13 cellular contexts compared by ENCODE assay signal in genomic region chr3:52633786-52634185, GRCh38.
"Had no signal": no experiment of that assay in that cellular context is flagged by ENCODE, and none has a peak within 500 bp of the region (broad histone marks: within the 10 kb centered on the region; RNA-seq: fewer than 3 reads in every experiment).

No MANE protein-coding gene starts in this region.

- H3K4me1 ChIP-seq: ascending aorta, prostate gland, sigmoid colon, stomach, testis, upper lobe of left lung had no signal

- H3K27me3 ChIP-seq: ascending aorta, sigmoid colon, stomach, testis, upper lobe of left lung had no signal

- H3K9me3 ChIP-seq: ascending aorta, prostate gland, sigmoid colon, stomach, testis, upper lobe of left lung had no signal

- H3K27ac ChIP-seq: ascending aorta, prostate gland, sigmoid colon, stomach, testis, upper lobe of left lung had no signal

- H3K4me3 ChIP-seq: ascending aorta, prostate gland, sigmoid colon, stomach, testis, upper lobe of left lung had no signal

- DNase-seq: activated CD4-positive, alpha-beta T cell treated with anti-CD3 and anti-CD28 coated beads, Interleukin-2, amount 10 ng/mL, durations not matched to agents 7 days and 5 days; activated CD8-positive, alpha-beta memory T cell treated with anti-CD3 and anti-CD28 coated beads for 24 hours; activated naive CD4-positive, alpha-beta T cell treated with Interleukin-2 at 50 U/mL for 16 hours; activated naive CD8-positive, alpha-beta T cell treated with anti-CD3 and anti-CD28 coated beads, Interleukin-2, amount 50 U/mL, for 24 hours; hypothalamus; kidney glomerular epithelial cell; sigmoid colon; stimulated activated CD4-positive, alpha-beta T cell treated with anti-CD3 and anti-CD28 coated beads, Interleukin-1b, Interleukin-23, amount 100 ng/mL, for 48 hours; stomach; testis; upper lobe of left lung had no signal
